In the genomic region with DNA sequence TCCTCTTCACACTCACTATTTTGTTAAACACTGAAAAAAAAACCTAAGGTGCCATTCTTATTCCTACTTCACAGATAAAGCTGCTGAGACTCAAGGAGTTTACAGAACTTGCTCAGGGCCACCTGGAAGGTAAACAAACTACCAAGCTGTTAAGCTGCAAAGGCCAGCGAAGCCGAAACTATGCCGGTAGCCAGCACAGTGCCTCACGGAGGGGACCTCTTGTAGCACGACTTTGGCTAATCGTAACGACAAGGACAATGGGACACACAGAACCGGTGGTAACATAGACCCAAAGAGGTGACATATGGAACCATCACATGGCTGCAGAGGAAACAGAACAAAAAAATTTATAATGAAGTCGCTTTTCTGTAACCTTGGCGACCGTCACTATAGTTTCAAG, we compare ENCODE assay signal across 16 cellular contexts.
DNase-seq lines count a peak whose midpoint lies in the region; ATAC-seq and TF ChIP-seq lines count a peak whose summit lies in the region.
"Had no signal": no experiment of that assay in that cellular context is flagged by ENCODE, and none has a peak within 500 bp of the region (broad histone marks: within the 10 kb centered on the region; RNA-seq: fewer than 3 reads in every experiment).

No MANE protein-coding gene starts in this region.

- H3K4me1 ChIP-seq in GM23338 (ENCODE audit: insufficient read depth): no peaks in the 10 kb centered on the region
- no peaks in the 10 kb centered on the region for H3K4me1 ChIP-seq in neural progenitor cell
- H3K4me1 ChIP-seq: BLaER1 treated with 17β-estradiol and CSF1 and Interleukin-3, amounts not matched to agents 10 nM and 100 nM; HAP-1 had no signal

- ATAC-seq in GM23338: no peak
- ATAC-seq: CD8-positive, alpha-beta T cell had no signal

- TF ChIP-seq CTCF in GM23338 (conservative IDR thresholded peaks at IDR 0.05; ENCODE audit: low read depth in 2 of 2) (no peak), neural progenitor cell (IDR thresholded peaks at IDR 0.05) (no peak)

- H3K9me3 Mint-ChIP-seq in GM23338 (no peaks in the 10 kb centered on the region), neural progenitor cell (no peaks in the 10 kb centered on the region)
- H3K9me3 Mint-ChIP-seq in activated naive CD4-positive, alpha-beta T cell treated with anti-CD3 and anti-CD28 coated beads, Interleukin-2, amount 10 ng/mL, durations not matched to agents 7 days and 5 days: no peaks in the 10 kb centered on the region
- H3K9me3 Mint-ChIP-seq: CD8-positive, alpha-beta T cell had no signal

- no peak overlapping the region for H3K4me2 ChIP-seq in GM23338
- H3K4me2 ChIP-seq in neural progenitor cell: no peak overlapping the region
- H3K4me2 ChIP-seq: BLaER1 treated with 17β-estradiol and CSF1 and Interleukin-3, amounts not matched to agents 10 nM and 100 nM had no signal

- H3K36me3 ChIP-seq in GM23338 (ENCODE audit: insufficient read depth) (no peaks in the 10 kb centered on the region), neural progenitor cell (no peaks in the 10 kb centered on the region)
- H3K36me3 ChIP-seq: BLaER1 treated with 17β-estradiol and CSF1 and Interleukin-3, amounts not matched to agents 10 nM and 100 nM; HAP-1 had no signal

- no peak overlapping the region for H3K4me3 ChIP-seq in GM23338
- H3K4me3 ChIP-seq in neural progenitor cell: no peak overlapping the region
- H3K4me3 ChIP-seq: BLaER1 treated with 17β-estradiol and CSF1 and Interleukin-3, amounts not matched to agents 10 nM and 100 nM; HAP-1 had no signal

- H2AFZ ChIP-seq in GM23338: no peak overlapping the region
- H2AFZ ChIP-seq in neural progenitor cell (replicated peaks): no peak overlapping the region

- H3K27me3 ChIP-seq in GM23338 (ENCODE audit: insufficient read depth): no peaks in the 10 kb centered on the region
- no peaks in the 10 kb centered on the region for H3K27me3 ChIP-seq in neural progenitor cell
- H3K27me3 ChIP-seq: BLaER1 treated with 17β-estradiol and CSF1 and Interleukin-3, amounts not matched to agents 10 nM and 100 nM had no signal

- peaks cover 3% of the 10 kb centered on the region for H3K27me3 Mint-ChIP-seq in GM23338 (ENCODE audit: insufficient read depth, low read depth, poor library complexity)
- peaks cover 2% of the 10 kb centered on the region for H3K27me3 Mint-ChIP-seq in neural progenitor cell (ENCODE audit: insufficient read depth, low read depth)
- peaks cover 3% of the 10 kb centered on the region for H3K27me3 Mint-ChIP-seq in activated naive CD4-positive, alpha-beta T cell treated with anti-CD3 and anti-CD28 coated beads, Interleukin-2, amount 10 ng/mL, durations not matched to agents 7 days and 5 days

- H4K20me1 ChIP-seq in GM23338 (replicated peaks; ENCODE audit: insufficient read depth): no peaks in the 10 kb centered on the region
- no peaks in the 10 kb centered on the region for H4K20me1 ChIP-seq in neural progenitor cell (ENCODE audit: low read depth)
- H4K20me1 ChIP-seq: BLaER1 treated with 17β-estradiol and CSF1 and Interleukin-3, amounts not matched to agents 10 nM and 100 nM had no signal

- no peaks in the 10 kb centered on the region for H3K9me3 ChIP-seq in neural progenitor cell (ENCODE audit: low read depth)
- H3K9me3 ChIP-seq: HAP-1 had no signal

- H3K27ac Mint-ChIP-seq in GM23338 (no peak overlapping the region), neural progenitor cell (peak overlapping the region; percentile 33)
- H3K27ac Mint-ChIP-seq in activated naive CD4-positive, alpha-beta T cell treated with anti-CD3 and anti-CD28 coated beads, Interleukin-2, amount 10 ng/mL, durations not matched to agents 7 days and 5 days: no peak overlapping the region
- H3K27ac Mint-ChIP-seq: B cell; CD8-positive, alpha-beta T cell had no signal

- no peaks in the 10 kb centered on the region for H3K4me1 Mint-ChIP-seq in GM23338
- no peaks in the 10 kb centered on the region for H3K4me1 Mint-ChIP-seq in neural progenitor cell
- H3K4me1 Mint-ChIP-seq in activated naive CD4-positive, alpha-beta T cell treated with anti-CD3 and anti-CD28 coated beads, Interleukin-2, amount 10 ng/mL, durations not matched to agents 7 days and 5 days: no peaks in the 10 kb centered on the region
- H3K4me1 Mint-ChIP-seq: B cell had no signal

- CTCF ChIA-PET in activated naive CD4-positive, alpha-beta T cell treated with anti-CD3 and anti-CD28 coated beads, Interleukin-2, amount 10 ng/mL, durations not matched to agents 7 days and 5 days (lab: Charles Lee): no interaction called here

- H3F3A ChIP-seq in GM23338 (replicated peaks; ENCODE audit: low read depth): no peaks in the 10 kb centered on the region
- no peaks in the 10 kb centered on the region for H3F3A ChIP-seq in neural progenitor cell (ENCODE audit: low read depth)

- H3K9me2 ChIP-seq in GM23338 (ENCODE audit: insufficient read depth): no peaks in the 10 kb centered on the region

- no peak overlapping the region for H3K9ac ChIP-seq in neural progenitor cell
- H3K9ac ChIP-seq: BLaER1 treated with 17β-estradiol and CSF1 and Interleukin-3, amounts not matched to agents 10 nM and 100 nM had no signal

- no peak overlapping the region for H3K4me3 Mint-ChIP-seq in GM23338
- H3K4me3 Mint-ChIP-seq in neural progenitor cell: no peak overlapping the region
- H3K4me3 Mint-ChIP-seq in activated naive CD4-positive, alpha-beta T cell treated with anti-CD3 and anti-CD28 coated beads, Interleukin-2, amount 10 ng/mL, durations not matched to agents 7 days and 5 days: no peak overlapping the region
- H3K4me3 Mint-ChIP-seq: B cell; CD8-positive, alpha-beta T cell had no signal

- no peak overlapping the region for H3K27ac ChIP-seq in GM23338 (ENCODE audit: low read depth)
- no peak overlapping the region for H3K27ac ChIP-seq in neural progenitor cell
- H3K27ac ChIP-seq: BLaER1 treated with 17β-estradiol and CSF1 and Interleukin-3, amounts not matched to agents 10 nM and 100 nM; HL-60 had no signal

- H3K79me2 ChIP-seq in GM23338 (replicated peaks; ENCODE audit: insufficient read depth) (no peaks in the 10 kb centered on the region), neural progenitor cell (ENCODE audit: low read depth) (no peaks in the 10 kb centered on the region)

- H3K36me3 Mint-ChIP-seq in GM23338 (ENCODE audit: low read depth) (no peaks in the 10 kb centered on the region), neural progenitor cell (peaks cover 28% of the 10 kb centered on the region)
- no peaks in the 10 kb centered on the region for H3K36me3 Mint-ChIP-seq in activated naive CD4-positive, alpha-beta T cell treated with anti-CD3 and anti-CD28 coated beads, Interleukin-2, amount 10 ng/mL, durations not matched to agents 7 days and 5 days
- H3K36me3 Mint-ChIP-seq: CD8-positive, alpha-beta T cell had no signal

- DNase-seq in NCI-H1694 (lab: John Stamatoyannopoulos, UW) (peak; percentile 89), NCI-H1694 treated with DMSO at 0.1 percent for 48 hours (lab: John Stamatoyannopoulos, UW) (no peak), GM23338 (ENCODE audit: low spot score) (peak; percentile 13), cerebellar cortex (ENCODE audit: low spot score) (peak; percentile 53), neural progenitor cell (ENCODE audit: low spot score) (no peak), NCI-H2107 treated with DMSO at 0.1 percent for 48 hours (lab: John Stamatoyannopoulos, UW; ENCODE audit: unreplicated experiment) (no peak)
- no peak for DNase-seq in activated T-cell treated with anti-CD3 and anti-CD28 coated beads, Interleukin-2, amount 50 U/mL, for 48 hours
- no peak for DNase-seq in activated naive CD4-positive, alpha-beta T cell treated with anti-CD3 and anti-CD28 coated beads, Interleukin-2, amount 10 ng/mL, durations not matched to agents 7 days and 5 days
- DNase-seq: 8988T; Calu3; CD8-positive, alpha-beta T cell; GDM1 had no signal

TF ChIP-seq in GM23338, 12 proteins besides CTCF, POLR2A, EP300 and RAD21 (continues in another document):
- TF ChIP-seq NANOG (IDR thresholded peaks at IDR 0.05; ENCODE audit: borderline replicate concordance) (no peak), JUNB (IDR thresholded peaks at IDR 0.05; ENCODE audit: unreplicated experiment) (no peak), EZH2phosphoT487 (IDR thresholded peaks at IDR 0.05; ENCODE audit: unreplicated experiment) (no peak), ZNF114 (CRISPR knock-in tag; IDR thresholded peaks at IDR 0.05) (no peak), ZNF331 (CRISPR knock-in tag; IDR thresholded peaks at IDR 0.05; ENCODE audit: low read depth) (no peak), POLR2AphosphoS5 (IDR thresholded peaks at IDR 0.05; ENCODE audit: low read depth) (no peak)
- TF ChIP-seq, protein P1, sequence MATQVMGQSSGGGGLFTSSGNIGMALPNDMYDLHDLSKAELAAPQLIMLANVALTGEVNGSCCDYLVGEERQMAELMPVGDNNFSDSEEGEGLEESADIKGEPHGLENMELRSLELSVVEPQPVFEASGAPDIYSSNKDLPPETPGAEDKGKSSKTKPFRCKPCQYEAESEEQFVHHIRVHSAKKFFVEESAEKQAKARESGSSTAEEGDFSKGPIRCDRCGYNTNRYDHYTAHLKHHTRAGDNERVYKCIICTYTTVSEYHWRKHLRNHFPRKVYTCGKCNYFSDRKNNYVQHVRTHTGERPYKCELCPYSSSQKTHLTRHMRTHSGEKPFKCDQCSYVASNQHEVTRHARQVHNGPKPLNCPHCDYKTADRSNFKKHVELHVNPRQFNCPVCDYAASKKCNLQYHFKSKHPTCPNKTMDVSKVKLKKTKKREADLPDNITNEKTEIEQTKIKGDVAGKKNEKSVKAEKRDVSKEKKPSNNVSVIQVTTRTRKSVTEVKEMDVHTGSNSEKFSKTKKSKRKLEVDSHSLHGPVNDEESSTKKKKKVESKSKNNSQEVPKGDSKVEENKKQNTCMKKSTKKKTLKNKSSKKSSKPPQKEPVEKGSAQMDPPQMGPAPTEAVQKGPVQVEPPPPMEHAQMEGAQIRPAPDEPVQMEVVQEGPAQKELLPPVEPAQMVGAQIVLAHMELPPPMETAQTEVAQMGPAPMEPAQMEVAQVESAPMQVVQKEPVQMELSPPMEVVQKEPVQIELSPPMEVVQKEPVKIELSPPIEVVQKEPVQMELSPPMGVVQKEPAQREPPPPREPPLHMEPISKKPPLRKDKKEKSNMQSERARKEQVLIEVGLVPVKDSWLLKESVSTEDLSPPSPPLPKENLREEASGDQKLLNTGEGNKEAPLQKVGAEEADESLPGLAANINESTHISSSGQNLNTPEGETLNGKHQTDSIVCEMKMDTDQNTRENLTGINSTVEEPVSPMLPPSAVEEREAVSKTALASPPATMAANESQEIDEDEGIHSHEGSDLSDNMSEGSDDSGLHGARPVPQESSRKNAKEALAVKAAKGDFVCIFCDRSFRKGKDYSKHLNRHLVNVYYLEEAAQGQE (IDR thresholded peaks at IDR 0.05; ENCODE audit: unreplicated experiment): no peak
- TF ChIP-seq, protein P2, sequence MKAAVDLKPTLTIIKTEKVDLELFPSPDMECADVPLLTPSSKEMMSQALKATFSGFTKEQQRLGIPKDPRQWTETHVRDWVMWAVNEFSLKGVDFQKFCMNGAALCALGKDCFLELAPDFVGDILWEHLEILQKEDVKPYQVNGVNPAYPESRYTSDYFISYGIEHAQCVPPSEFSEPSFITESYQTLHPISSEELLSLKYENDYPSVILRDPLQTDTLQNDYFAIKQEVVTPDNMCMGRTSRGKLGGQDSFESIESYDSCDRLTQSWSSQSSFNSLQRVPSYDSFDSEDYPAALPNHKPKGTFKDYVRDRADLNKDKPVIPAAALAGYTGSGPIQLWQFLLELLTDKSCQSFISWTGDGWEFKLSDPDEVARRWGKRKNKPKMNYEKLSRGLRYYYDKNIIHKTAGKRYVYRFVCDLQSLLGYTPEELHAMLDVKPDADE (IDR thresholded peaks at IDR 0.05): no peak

Comparison
In these comparisons a context has a peak if more than half of its experiments do, and no peak if none do; other contexts are left out.
1. DNase-seq: peak in NCI-H1694 (single experiment), GM23338 (single experiment) and cerebellar cortex (single experiment); none in NCI-H1694 treated with DMSO at 0.1 percent for 48 hours (single experiment), neural progenitor cell (single experiment), NCI-H2107 treated with DMSO at 0.1 percent for 48 hours (single experiment), activated T-cell treated with anti-CD3 and anti-CD28 coated beads, Interleukin-2, amount 50 U/mL, for 48 hours (0 of 2) and activated naive CD4-positive, alpha-beta T cell treated with anti-CD3 and anti-CD28 coated beads, Interleukin-2, amount 10 ng/mL, durations not matched to agents 7 days and 5 days (single experiment).